In the genomic region with DNA sequence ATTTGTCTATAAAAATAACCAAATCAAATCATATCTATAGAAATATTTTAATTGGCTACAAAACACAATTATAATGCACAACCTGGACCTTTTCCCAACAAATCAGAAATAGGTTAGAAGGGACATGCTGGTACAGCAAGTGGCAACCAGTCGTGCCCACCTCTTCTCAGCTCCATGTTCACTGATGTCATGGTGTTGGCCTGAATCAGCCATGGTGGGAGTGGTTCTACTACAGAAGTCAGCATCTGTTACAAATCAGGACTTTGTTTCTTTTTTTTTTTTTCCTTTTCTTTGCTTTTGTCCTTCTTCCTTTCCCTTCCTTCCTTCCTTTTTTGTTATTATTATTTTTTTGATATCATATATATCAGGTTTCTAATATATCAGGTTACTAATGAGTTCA, we compare ENCODE assay signal across 23 cellular contexts.
"Had no signal": no experiment of that assay in that cellular context is flagged by ENCODE, and none has a peak within 500 bp of the region (broad histone marks: within the 10 kb centered on the region; RNA-seq: fewer than 3 reads in every experiment).

No MANE protein-coding gene starts in this region.

- H3K9me3 ChIP-seq: SK-N-SH had no signal

- H3K4me2 ChIP-seq: SK-N-SH had no signal

- H3K27ac ChIP-seq: HL-60, RWPE1 had no signal

- H3K9me2 ChIP-seq: SK-N-SH had no signal

- DNase-seq: KBM-7, MV-4-11, NCI-H1048, NCI-H1105, NCI-H1417, NCI-H1436 treated with DMSO at 0.1 percent for 48 hours, NCI-H1694, NCI-H187 treated with DMSO at 0.1 percent for 48 hours, NCI-H2029 treated with DMSO at 0.1 percent for 48 hours, NCI-H226, NCI-H446, NCI-H510A, NCI-H524 treated with DMSO at 0.1 percent for 48 hours, NCI-H69, NCI-H774, PC-3, SHP77, SK-N-SH, SW 1271, T-cell had no signal

- H3K9ac ChIP-seq: SK-N-SH had no signal

- ATAC-seq: Panc1, PC-3, T-cell had no signal
